ENCODE assay signal across 1 cellular context in the genomic region with DNA sequence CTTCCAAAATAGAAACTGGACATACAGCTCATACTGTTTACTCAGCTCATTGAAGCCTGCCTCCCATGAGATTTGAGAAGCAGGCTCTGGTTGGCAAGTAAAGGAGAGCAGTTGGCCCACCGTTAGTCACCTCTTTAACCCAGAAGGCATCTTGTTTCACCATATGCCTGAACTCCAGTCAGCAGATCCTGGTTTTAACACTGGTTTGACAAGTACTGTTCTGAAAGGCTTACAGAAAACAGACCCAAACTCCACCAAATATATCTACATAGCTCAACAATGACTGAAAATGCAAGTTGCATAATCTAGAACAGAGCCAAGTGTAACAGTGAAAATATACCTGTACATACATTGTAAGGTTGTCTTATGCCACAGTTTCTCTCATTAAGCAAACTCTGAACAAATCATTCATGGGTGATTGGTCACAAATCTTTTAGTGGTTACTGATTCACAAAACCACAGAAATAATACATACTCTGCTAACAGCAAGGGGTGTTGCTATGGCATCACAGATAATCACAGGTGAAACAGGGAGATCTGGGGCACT.
TF ChIP-seq lines count a peak whose summit lies in the region.

No MANE protein-coding gene starts in this region.

TF ChIP-seq in GM23338, 12 proteins besides CTCF, POLR2A, EP300 and RAD21 (continued from another document):
- TF ChIP-seq NANOG (IDR thresholded peaks at IDR 0.05; ENCODE audit: borderline replicate concordance) (no peak), ZNF331 (CRISPR knock-in tag; IDR thresholded peaks at IDR 0.05; ENCODE audit: low read depth) (no peak), ZNF114 (CRISPR knock-in tag; IDR thresholded peaks at IDR 0.05) (no peak), EZH2phosphoT487 (IDR thresholded peaks at IDR 0.05; ENCODE audit: unreplicated experiment) (no peak), POLR2AphosphoS5 (IDR thresholded peaks at IDR 0.05; ENCODE audit: low read depth) (no peak), JUNB (IDR thresholded peaks at IDR 0.05; ENCODE audit: unreplicated experiment) (no peak), STAT1 (IDR thresholded peaks at IDR 0.05; ENCODE audit: unreplicated experiment) (no peak), EZH2 (IDR thresholded peaks at IDR 0.05; ENCODE audit: low read depth, unreplicated experiment) (no peak), CREB1 (CRISPR knock-in tag; IDR thresholded peaks at IDR 0.05; ENCODE audit: low read depth) (no peak)
- TF ChIP-seq, protein P1, sequence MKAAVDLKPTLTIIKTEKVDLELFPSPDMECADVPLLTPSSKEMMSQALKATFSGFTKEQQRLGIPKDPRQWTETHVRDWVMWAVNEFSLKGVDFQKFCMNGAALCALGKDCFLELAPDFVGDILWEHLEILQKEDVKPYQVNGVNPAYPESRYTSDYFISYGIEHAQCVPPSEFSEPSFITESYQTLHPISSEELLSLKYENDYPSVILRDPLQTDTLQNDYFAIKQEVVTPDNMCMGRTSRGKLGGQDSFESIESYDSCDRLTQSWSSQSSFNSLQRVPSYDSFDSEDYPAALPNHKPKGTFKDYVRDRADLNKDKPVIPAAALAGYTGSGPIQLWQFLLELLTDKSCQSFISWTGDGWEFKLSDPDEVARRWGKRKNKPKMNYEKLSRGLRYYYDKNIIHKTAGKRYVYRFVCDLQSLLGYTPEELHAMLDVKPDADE (IDR thresholded peaks at IDR 0.05), result no peak
- TF ChIP-seq, protein P2, sequence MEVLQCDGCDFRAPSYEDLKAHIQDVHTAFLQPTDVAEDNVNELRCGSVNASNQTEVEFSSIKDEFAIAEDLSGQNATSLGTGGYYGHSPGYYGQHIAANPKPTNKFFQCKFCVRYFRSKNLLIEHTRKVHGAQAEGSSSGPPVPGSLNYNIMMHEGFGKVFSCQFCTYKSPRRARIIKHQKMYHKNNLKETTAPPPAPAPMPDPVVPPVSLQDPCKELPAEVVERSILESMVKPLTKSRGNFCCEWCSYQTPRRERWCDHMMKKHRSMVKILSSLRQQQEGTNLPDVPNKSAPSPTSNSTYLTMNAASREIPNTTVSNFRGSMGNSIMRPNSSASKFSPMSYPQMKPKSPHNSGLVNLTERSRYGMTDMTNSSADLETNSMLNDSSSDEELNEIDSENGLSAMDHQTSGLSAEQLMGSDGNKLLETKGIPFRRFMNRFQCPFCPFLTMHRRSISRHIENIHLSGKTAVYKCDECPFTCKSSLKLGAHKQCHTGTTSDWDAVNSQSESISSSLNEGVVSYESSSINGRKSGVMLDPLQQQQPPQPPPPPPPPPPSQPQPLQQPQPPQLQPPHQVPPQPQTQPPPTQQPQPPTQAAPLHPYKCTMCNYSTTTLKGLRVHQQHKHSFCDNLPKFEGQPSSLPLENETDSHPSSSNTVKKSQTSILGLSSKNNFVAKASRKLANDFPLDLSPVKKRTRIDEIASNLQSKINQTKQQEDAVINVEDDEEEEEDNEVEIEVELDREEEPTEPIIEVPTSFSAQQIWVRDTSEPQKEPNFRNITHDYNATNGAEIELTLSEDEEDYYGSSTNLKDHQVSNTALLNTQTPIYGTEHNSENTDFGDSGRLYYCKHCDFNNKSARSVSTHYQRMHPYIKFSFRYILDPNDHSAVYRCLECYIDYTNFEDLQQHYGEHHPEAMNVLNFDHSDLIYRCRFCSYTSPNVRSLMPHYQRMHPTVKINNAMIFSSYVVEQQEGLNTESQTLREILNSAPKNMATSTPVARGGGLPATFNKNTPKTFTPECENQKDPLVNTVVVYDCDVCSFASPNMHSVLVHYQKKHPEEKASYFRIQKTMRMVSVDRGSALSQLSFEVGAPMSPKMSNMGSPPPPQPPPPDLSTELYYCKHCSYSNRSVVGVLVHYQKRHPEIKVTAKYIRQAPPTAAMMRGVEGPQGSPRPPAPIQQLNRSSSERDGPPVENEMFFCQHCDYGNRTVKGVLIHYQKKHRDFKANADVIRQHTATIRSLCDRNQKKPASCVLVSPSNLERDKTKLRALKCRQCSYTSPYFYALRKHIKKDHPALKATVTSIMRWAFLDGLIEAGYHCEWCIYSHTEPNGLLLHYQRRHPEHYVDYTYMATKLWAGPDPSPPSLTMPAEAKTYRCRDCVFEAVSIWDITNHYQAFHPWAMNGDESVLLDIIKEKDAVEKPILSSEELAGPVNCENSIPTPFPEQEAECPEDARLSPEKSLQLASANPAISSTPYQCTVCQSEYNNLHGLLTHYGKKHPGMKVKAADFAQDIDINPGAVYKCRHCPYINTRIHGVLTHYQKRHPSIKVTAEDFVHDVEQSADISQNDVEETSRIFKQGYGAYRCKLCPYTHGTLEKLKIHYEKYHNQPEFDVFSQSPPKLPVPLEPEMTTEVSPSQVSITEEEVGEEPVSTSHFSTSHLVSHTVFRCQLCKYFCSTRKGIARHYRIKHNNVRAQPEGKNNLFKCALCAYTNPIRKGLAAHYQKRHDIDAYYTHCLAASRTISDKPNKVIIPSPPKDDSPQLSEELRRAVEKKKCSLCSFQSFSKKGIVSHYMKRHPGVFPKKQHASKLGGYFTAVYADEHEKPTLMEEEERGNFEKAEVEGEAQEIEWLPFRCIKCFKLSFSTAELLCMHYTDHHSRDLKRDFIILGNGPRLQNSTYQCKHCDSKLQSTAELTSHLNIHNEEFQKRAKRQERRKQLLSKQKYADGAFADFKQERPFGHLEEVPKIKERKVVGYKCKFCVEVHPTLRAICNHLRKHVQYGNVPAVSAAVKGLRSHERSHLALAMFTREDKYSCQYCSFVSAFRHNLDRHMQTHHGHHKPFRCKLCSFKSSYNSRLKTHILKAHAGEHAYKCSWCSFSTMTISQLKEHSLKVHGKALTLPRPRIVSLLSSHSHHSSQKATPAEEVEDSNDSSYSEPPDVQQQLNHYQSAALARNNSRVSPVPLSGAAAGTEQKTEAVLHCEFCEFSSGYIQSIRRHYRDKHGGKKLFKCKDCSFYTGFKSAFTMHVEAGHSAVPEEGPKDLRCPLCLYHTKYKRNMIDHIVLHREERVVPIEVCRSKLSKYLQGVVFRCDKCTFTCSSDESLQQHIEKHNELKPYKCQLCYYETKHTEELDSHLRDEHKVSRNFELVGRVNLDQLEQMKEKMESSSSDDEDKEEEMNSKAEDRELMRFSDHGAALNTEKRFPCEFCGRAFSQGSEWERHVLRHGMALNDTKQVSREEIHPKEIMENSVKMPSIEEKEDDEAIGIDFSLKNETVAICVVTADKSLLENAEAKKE (CRISPR knock-in tag; IDR thresholded peaks at IDR 0.05), result no peak
